1 cellular context compared by ENCODE assay signal in the genomic region with DNA sequence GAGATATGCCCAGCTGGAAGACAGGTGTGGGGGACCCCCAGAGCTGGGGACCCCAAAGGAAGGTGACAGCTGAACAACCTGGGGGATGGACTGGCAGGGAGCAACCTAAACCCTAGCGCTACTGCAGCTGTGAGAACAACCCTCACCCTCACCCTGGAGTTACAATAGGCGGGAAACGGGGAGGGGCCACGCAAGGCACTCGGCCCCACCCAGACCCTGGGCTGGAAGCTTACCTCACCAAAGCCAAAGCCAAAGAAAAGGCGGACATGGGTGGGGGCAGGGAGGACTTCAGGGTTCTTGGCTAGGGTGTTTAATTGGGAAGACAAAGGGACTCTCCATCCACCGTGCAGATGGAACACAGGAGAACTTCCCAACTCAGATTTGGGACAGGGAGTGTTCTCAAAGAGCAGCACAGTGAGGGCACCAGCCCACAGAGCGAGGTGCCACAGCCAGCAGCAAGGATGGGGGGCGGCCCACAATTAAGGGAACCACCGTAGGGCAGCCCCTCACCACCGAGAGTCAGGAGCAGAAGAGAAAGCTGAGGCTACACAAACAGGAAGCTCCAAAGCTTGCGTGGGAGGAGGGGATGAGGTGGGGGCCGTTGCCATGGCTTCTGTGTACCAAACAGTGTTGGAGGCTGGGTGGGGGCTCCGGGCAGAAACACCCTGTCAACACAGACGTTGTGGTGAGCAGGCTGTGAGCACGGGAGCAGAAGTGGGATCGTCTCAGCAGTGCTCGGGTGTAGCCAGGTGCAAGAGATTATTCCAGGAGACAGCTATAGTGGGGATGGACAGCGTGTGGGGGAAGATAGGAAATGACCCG.
TF ChIP-seq lines count a peak whose summit lies in the region.

No MANE protein-coding gene starts in this region.

TF ChIP-seq in HepG2, 621 proteins besides CTCF, POLR2A, EP300 and RAD21 (continued from another document):
- TF ChIP-seq ZNF619 (CRISPR knock-in tag; IDR thresholded peaks at IDR 0.05): no peak
- no peak for TF ChIP-seq KDM5B (CRISPR knock-in tag; IDR thresholded peaks at IDR 0.05; ENCODE audit: borderline replicate concordance)
- no peak for TF ChIP-seq ZNF224 (CRISPR knock-in tag; IDR thresholded peaks at IDR 0.05)
- TF ChIP-seq MIER2 (CRISPR knock-in tag; IDR thresholded peaks at IDR 0.05): no peak
- TF ChIP-seq SYNCRIP (IDR thresholded peaks at IDR 0.05; ENCODE audit: insufficient read depth, low read depth, low read length): no peak
- peak; percentile 49 for TF ChIP-seq GABPB1 (CRISPR knock-in tag; IDR thresholded peaks at IDR 0.05)
- TF ChIP-seq, protein P1, sequence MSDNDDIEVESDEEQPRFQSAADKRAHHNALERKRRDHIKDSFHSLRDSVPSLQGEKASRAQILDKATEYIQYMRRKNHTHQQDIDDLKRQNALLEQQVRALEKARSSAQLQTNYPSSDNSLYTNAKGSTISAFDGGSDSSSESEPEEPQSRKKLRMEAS (IDR thresholded peaks at IDR 0.05): no peak
- TF ChIP-seq ZNF891 (CRISPR knock-in tag; IDR thresholded peaks at IDR 0.05): no peak
- TF ChIP-seq HOXA9 (CRISPR knock-in tag; IDR thresholded peaks at IDR 0.05; ENCODE audit: borderline replicate concordance): no peak
- TF ChIP-seq, protein P2, sequence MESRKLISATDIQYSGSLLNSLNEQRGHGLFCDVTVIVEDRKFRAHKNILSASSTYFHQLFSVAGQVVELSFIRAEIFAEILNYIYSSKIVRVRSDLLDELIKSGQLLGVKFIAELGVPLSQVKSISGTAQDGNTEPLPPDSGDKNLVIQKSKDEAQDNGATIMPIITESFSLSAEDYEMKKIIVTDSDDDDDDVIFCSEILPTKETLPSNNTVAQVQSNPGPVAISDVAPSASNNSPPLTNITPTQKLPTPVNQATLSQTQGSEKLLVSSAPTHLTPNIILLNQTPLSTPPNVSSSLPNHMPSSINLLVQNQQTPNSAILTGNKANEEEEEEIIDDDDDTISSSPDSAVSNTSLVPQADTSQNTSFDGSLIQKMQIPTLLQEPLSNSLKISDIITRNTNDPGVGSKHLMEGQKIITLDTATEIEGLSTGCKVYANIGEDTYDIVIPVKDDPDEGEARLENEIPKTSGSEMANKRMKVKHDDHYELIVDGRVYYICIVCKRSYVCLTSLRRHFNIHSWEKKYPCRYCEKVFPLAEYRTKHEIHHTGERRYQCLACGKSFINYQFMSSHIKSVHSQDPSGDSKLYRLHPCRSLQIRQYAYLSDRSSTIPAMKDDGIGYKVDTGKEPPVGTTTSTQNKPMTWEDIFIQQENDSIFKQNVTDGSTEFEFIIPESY (CRISPR knock-in tag; IDR thresholded peaks at IDR 0.05): peak; percentile 40; the same call in 1 of the 2 replicates
